In genomic region chr2:68514316-68514929, GRCh38 we compare ENCODE assay signal across 23 cellular contexts.
"Had no signal": no experiment of that assay in that cellular context is flagged by ENCODE, and none has a peak within 500 bp of the region (broad histone marks: within the 10 kb centered on the region; RNA-seq: fewer than 3 reads in every experiment).

No MANE protein-coding gene starts in this region.

- H3K27ac ChIP-seq: KMS-11, RWPE1 had no signal

- DNase-seq: MV-4-11, NCI-H1048, NCI-H1105 treated with DMSO at 0.1 percent for 48 hours, NCI-H1417 treated with DMSO at 0.1 percent for 48 hours, NCI-H146, NCI-H1694 treated with DMSO at 0.1 percent for 48 hours, NCI-H1930, NCI-H2081, NCI-H2107, NCI-H2171, NCI-H226, NCI-H446, NCI-H510A, NCI-H524 treated with DMSO at 0.1 percent for 48 hours, NCI-H69, NCI-H774, SHP77, SK-N-SH, SW 1271 had no signal

- H3K9me3 ChIP-seq: SK-N-SH had no signal

- FAIRE-seq: K562, RCC 7860 had no signal

- H3K4me3 ChIP-seq: K562 had no signal

- ATAC-seq: K562 had no signal
